In genomic region chr3:59884409-59884808, GRCh38 we compare ENCODE assay signal across 27 cellular contexts.
DNase-seq lines count a peak whose midpoint lies in the region; ATAC-seq and TF ChIP-seq lines count a peak whose summit lies in the region.
"Had no signal": no experiment of that assay in that cellular context is flagged by ENCODE, and none has a peak within 500 bp of the region (broad histone marks: within the 10 kb centered on the region; RNA-seq: fewer than 3 reads in every experiment).

No MANE protein-coding gene starts in this region.

- H2AFZ ChIP-seq in DND-41 (ENCODE audit: low read depth, low read length), result no peak overlapping the region
- H2AFZ ChIP-seq: GM23248 had no signal

- intact Hi-C loops in transverse colon (cut with DNase I; ENCODE audit: low total_unique reads), result no loop called here

- H4K20me1 ChIP-seq in DND-41 (ENCODE audit: insufficient read depth, low read length), result no peaks in the 10 kb centered on the region

- peaks cover 4% of the 10 kb centered on the region for H3K9me3 Mint-ChIP-seq in T-helper 2 cell treated with Interferon-gamma antibody and Interleukin-4, amounts not matched to agents 5 μg/mL and 100 μg/mL, for 36 hours
- H3K9me3 Mint-ChIP-seq: activated CD4-positive, alpha-beta memory T cell treated with anti-CD3 and anti-CD28 coated beads, Interleukin-2, amount 10 ng/mL, durations not matched to agents 7 days and 5 days; brain; CD8-positive, alpha-beta memory T cell; stimulated activated memory B cell treated with anti-CD40 and anti-IgM and Interleukin-4, amounts not matched to agents 10 μg/mL and 1 μg/mL and 100 μg/mL, for 72 hours had no signal

- peak overlapping the region; percentile 1 for H3K4me3 Mint-ChIP-seq in T-helper 2 cell treated with Interferon-gamma antibody and Interleukin-4, amounts not matched to agents 5 μg/mL and 100 μg/mL, for 36 hours
- H3K4me3 Mint-ChIP-seq: activated CD4-positive, alpha-beta memory T cell treated with anti-CD3 and anti-CD28 coated beads, Interleukin-2, amount 10 ng/mL, durations not matched to agents 7 days and 5 days; brain; CD8-positive, alpha-beta memory T cell; nephron progenitor cell; stimulated activated memory B cell treated with anti-CD40 and anti-IgM and Interleukin-4, amounts not matched to agents 10 μg/mL and 1 μg/mL and 100 μg/mL, for 72 hours had no signal

- no peak overlapping the region for H3K9ac ChIP-seq in DND-41 (ENCODE audit: low read depth, low read length)
- H3K9ac ChIP-seq: GM23248 had no signal

- H3K27ac ChIP-seq in DND-41 (ENCODE audit: low read length) (0 out of 2 replicates have a peak overlapping the region, but pooled peaks have one; percentile 17), transverse colon (no peak overlapping the region)
- H3K27ac ChIP-seq: GM23248, SK-N-MC, upper lobe of left lung had no signal

- H3K4me3 ChIP-seq in DND-41 (ENCODE audit: low read depth in 1 of 2, low read length in 2 of 2) (no peak overlapping the region), transverse colon (no peak overlapping the region)
- H3K4me3 ChIP-seq: GM23248, K562, MG63, SK-N-MC, upper lobe of left lung had no signal

- no peak for TF ChIP-seq CTCF in DND-41 (IDR thresholded peaks at IDR 0.05; ENCODE audit: borderline replicate concordance, extremely low read depth, low read length, poor library complexity, severe bottlenecking)
- no peak for TF ChIP-seq CTCF in transverse colon (IDR thresholded peaks at IDR 0.05)

- H3K4me2 ChIP-seq in DND-41 (ENCODE audit: insufficient read depth, low read length), result no peak overlapping the region

- H3K36me3 ChIP-seq in DND-41 (ENCODE audit: insufficient read depth, low read length) (peaks cover 13% of the 10 kb centered on the region; the same call in 1 of the 2 replicates), transverse colon (no peaks in the 10 kb centered on the region)
- H3K36me3 ChIP-seq: MG63, upper lobe of left lung had no signal

- in situ Hi-C loops in transverse colon (cut with MboI; ENCODE audit: low pct_ligation_motif_present in 1 of 4, low pct_unique_long_range_greater_than_20kb in 1 of 4, low sequenced_read_pairs in 3 of 4), result no loop called here

- H3K9me3 ChIP-seq in DND-41 (ENCODE audit: insufficient read depth, low read length, severe bottlenecking) (no peaks in the 10 kb centered on the region), transverse colon (no peaks in the 10 kb centered on the region)
- H3K9me3 ChIP-seq: MG63, upper lobe of left lung had no signal

- no peak for TF ChIP-seq POLR2A in transverse colon (IDR thresholded peaks at IDR 0.05)

- no peak overlapping the region for H3K27ac Mint-ChIP-seq in T-helper 2 cell treated with Interferon-gamma antibody and Interleukin-4, amounts not matched to agents 5 μg/mL and 100 μg/mL, for 36 hours
- H3K27ac Mint-ChIP-seq: activated CD4-positive, alpha-beta memory T cell treated with anti-CD3 and anti-CD28 coated beads, Interleukin-2, amount 10 ng/mL, durations not matched to agents 7 days and 5 days; brain; nephron progenitor cell; stimulated activated memory B cell treated with anti-CD40 and anti-IgM and Interleukin-4, amounts not matched to agents 10 μg/mL and 1 μg/mL and 100 μg/mL, for 72 hours had no signal

- ATAC-seq in DND-41 (ENCODE audit: insufficient read depth, low read depth) (no peak), HG02870 (IDR thresholded peaks at IDR 0.05; ENCODE audit: unreplicated experiment) (no peak)
- ATAC-seq: K562; stimulated activated memory B cell treated with anti-CD40 and anti-IgM and Interleukin-4, amounts not matched to agents 10 μg/mL and 1 μg/mL and 100 μg/mL, for 72 hours had no signal

- TF ChIP-seq EP300 in transverse colon (IDR thresholded peaks at IDR 0.05; ENCODE audit: low read depth), result no peak

- DNase-seq in T-helper 2 cell treated with Interferon-gamma antibody and Interleukin-4, amounts not matched to agents 5 μg/mL and 100 μg/mL, for 36 hours (ENCODE audit: low spot score), result no peak
- DNase-seq in T-helper 2 cell (no peak), DND-41 (no peak), NOMO-1 treated with DMSO at 0.1 percent for 48 hours (lab: John Stamatoyannopoulos, UW; ENCODE audit: unreplicated experiment) (peak; percentile 94), medulla oblongata (ENCODE audit: extremely low spot score) (peak; percentile 45), anterior cingulate cortex (lab: John Stamatoyannopoulos, UW) (no peak), transverse colon (no peak)
- DNase-seq: 8988T; activated CD4-positive, alpha-beta memory T cell treated with anti-CD3 and anti-CD28 coated beads, Interleukin-2, amount 10 ng/mL, durations not matched to agents 7 days and 5 days; activated CD4-positive, alpha-beta T cell treated with anti-CD3 and anti-CD28 coated beads for 1 hour; activated CD8-positive, alpha-beta memory T cell treated with anti-CD3 and anti-CD28 coated beads, Interleukin-2, amount 50 U/mL, for 4 hours; activated naive CD4-positive, alpha-beta T cell; CD8-positive, alpha-beta memory T cell; cerebellar nuclear complex; foreskin melanocyte; GM23248; MG63; NCI-H1417 treated with DMSO at 0.1 percent for 48 hours; NCI-H2029 treated with DMSO at 0.1 percent for 48 hours; NCI-H226; nephron progenitor cell; upper lobe of left lung had no signal

- no peaks in the 10 kb centered on the region for H3K79me2 ChIP-seq in DND-41 (ENCODE audit: insufficient read depth, low read length)

- H3K27me3 ChIP-seq in DND-41 (ENCODE audit: insufficient read depth, low read length, poor library complexity) (no peaks in the 10 kb centered on the region), transverse colon (no peaks in the 10 kb centered on the region)
- H3K27me3 ChIP-seq: MG63, upper lobe of left lung had no signal

- H3K4me1 ChIP-seq in DND-41 (ENCODE audit: insufficient read depth, low read length), result peaks cover 31% of the 10 kb centered on the region
- H3K4me1 ChIP-seq in transverse colon, result no peaks in the 10 kb centered on the region
- H3K4me1 ChIP-seq: upper lobe of left lung had no signal

- 73 to 76% methylated on average over 2 of the region's 2 CpGs for WGBS in transverse colon (ENCODE audit: low coverage in 1 of 2), 2 donors

- peaks cover 15% of the 10 kb centered on the region for H3K36me3 Mint-ChIP-seq in T-helper 2 cell treated with Interferon-gamma antibody and Interleukin-4, amounts not matched to agents 5 μg/mL and 100 μg/mL, for 36 hours (ENCODE audit: low read depth)
- H3K36me3 Mint-ChIP-seq: brain; stimulated activated memory B cell treated with anti-CD40 and anti-IgM and Interleukin-4, amounts not matched to agents 10 μg/mL and 1 μg/mL and 100 μg/mL, for 72 hours had no signal

- H3K4me1 Mint-ChIP-seq in T-helper 2 cell treated with Interferon-gamma antibody and Interleukin-4, amounts not matched to agents 5 μg/mL and 100 μg/mL, for 36 hours (ENCODE audit: low read depth), result peaks cover 50% of the 10 kb centered on the region

- H3K27me3 Mint-ChIP-seq in T-helper 2 cell treated with Interferon-gamma antibody and Interleukin-4, amounts not matched to agents 5 μg/mL and 100 μg/mL, for 36 hours (ENCODE audit: low read depth), result no peaks in the 10 kb centered on the region
- H3K27me3 Mint-ChIP-seq: activated CD4-positive, alpha-beta memory T cell treated with anti-CD3 and anti-CD28 coated beads, Interleukin-2, amount 10 ng/mL, durations not matched to agents 7 days and 5 days; brain; CD8-positive, alpha-beta memory T cell; stimulated activated memory B cell treated with anti-CD40 and anti-IgM and Interleukin-4, amounts not matched to agents 10 μg/mL and 1 μg/mL and 100 μg/mL, for 72 hours had no signal

Comparison
In these comparisons a context has a peak if more than half of its experiments do, and no peak if none do; other contexts are left out.
1. DNase-seq: peak in NOMO-1 treated with DMSO at 0.1 percent for 48 hours (single experiment) and medulla oblongata (single experiment); none in T-helper 2 cell treated with Interferon-gamma antibody and Interleukin-4, amounts not matched to agents 5 μg/mL and 100 μg/mL, for 36 hours (single experiment), T-helper 2 cell (0 of 5), DND-41 (single experiment), anterior cingulate cortex (0 of 58) and transverse colon (single experiment).